8 cellular contexts compared by ENCODE assay signal in the genomic region with DNA sequence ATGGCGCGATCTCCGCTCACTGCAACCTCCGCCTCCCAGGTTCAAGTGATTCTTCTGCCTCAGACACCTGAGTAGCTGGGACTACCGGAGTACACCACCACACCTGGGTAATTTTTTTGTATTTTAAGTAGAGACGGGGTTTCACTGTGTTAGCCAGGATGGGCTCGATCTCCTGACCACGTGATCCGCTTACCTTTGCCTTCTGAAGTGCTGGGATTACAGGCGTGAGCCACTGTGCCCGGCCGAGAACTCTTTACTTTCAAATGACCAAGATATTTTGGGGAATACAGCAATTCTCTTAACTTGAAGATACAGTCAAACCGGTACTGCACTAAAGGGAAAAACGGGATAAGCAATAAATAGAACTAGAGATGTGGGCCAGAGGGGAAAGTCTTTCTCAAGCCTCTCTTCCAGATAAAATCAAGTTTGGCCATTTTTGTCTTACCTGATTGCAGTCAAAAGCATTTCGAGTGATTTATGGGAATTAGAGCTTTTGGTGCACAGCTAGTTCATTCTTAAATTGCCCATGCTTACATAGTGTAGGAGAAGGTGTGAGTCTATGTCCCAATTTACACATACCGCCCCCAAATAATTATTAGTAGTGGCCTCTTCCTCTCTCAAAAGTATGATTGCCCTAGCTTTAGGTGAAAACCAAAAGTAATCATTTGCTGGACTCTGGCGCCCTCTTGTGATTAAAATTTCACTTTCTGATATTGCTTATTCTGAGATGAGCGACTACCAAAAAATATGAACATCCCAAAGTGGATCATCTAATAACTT. TPM values are rescaled to one million over a fixed set of nuclear protein-coding genes. Genes with fewer than 3 reads are reported as not detected.
A peak's percentile ranks its signal among the peaks of the same experiment; 100 is the strongest.
DNase-seq lines count a peak whose midpoint lies in the region; ATAC-seq, FAIRE-seq and TF ChIP-seq lines count a peak whose summit lies in the region.

No MANE protein-coding gene starts in this region.

- no peaks in the 10 kb centered on the region for H3K4me1 Mint-ChIP-seq in astrocyte (ENCODE audit: low read depth, unreplicated experiment)

- in situ Hi-C loops in ACHN (cut with HindIII; ENCODE audit: low pct_ligation_motif_present, low pct_unique_long_range_greater_than_20kb, low sequenced_read_pairs), result no loop called here

- no peak overlapping the region for H3K27ac ChIP-seq in astrocyte (ENCODE audit: low read depth, low read length)

- no peaks in the 10 kb centered on the region for H3K79me2 ChIP-seq in astrocyte (ENCODE audit: insufficient read depth, low read length)

- peak; percentile 66 for ATAC-seq in HG02885 (IDR thresholded peaks at IDR 0.05; ENCODE audit: poor library complexity, unreplicated experiment)

- FAIRE-seq in astrocyte (lab: Jason Lieb, UNC), result peak; percentile 39

- H3K27me3 Mint-ChIP-seq in astrocyte (ENCODE audit: low read depth, unreplicated experiment), result peaks cover 5% of the 10 kb centered on the region

- no peaks in the 10 kb centered on the region for H3K36me3 ChIP-seq in astrocyte (ENCODE audit: insufficient read depth, low read length)

- peak; percentile 73 for TF ChIP-seq CTCF in astrocyte (IDR thresholded peaks at IDR 0.05; ENCODE audit: insufficient read depth, low read depth, low read length)

- H3K27ac Mint-ChIP-seq in astrocyte (ENCODE audit: unreplicated experiment), result no peak overlapping the region

- H3K4me2 ChIP-seq in astrocyte (ENCODE audit: low read length), result no peak overlapping the region

- no peaks in the 10 kb centered on the region for H3K4me1 ChIP-seq in astrocyte (ENCODE audit: insufficient read depth, low read length)

- H3K9me3 Mint-ChIP-seq in astrocyte (ENCODE audit: unreplicated experiment), result no peaks in the 10 kb centered on the region

- H3K4me3 ChIP-seq in astrocyte (ENCODE audit: insufficient read depth, low read depth, low read length), result no peak overlapping the region

- H3K36me3 Mint-ChIP-seq in astrocyte (ENCODE audit: low read depth, unreplicated experiment), result no peaks in the 10 kb centered on the region

- H3K27me3 ChIP-seq in astrocyte (ENCODE audit: insufficient read depth, low read length), result no peaks in the 10 kb centered on the region

- DNase-seq in ACHN, result peak; percentile 59
- DNase-seq in EH (ENCODE audit: low read depth), result peak; percentile 62
- peak; percentile 83 for DNase-seq in OCI-M1 (lab: John Stamatoyannopoulos, UW)
- peak; percentile 13 for DNase-seq in astrocyte (ENCODE audit: low read depth)
- DNase-seq in iPS-NIHi7 (ENCODE audit: extremely low spot score), result peak; percentile 48
- DNase-seq in stimulated activated CD4-positive, alpha-beta T cell treated with anti-CD3 and anti-CD28 coated beads, Interleukin-2, amount 100 ng/mL, for 4 hours (ENCODE audit: low read depth), result peak; percentile 31
- DNase-seq in GF-D8 (lab: John Stamatoyannopoulos, UW), result no peak

- no peaks in the 10 kb centered on the region for H4K20me1 ChIP-seq in astrocyte (ENCODE audit: insufficient read depth, low read length)

- no peaks in the 10 kb centered on the region for H3K9me3 ChIP-seq in astrocyte (ENCODE audit: insufficient read depth, low read depth, low read length)

- H3K4me3 Mint-ChIP-seq in astrocyte (ENCODE audit: unreplicated experiment), result no peak overlapping the region

- H3K9ac ChIP-seq in astrocyte (ENCODE audit: low read length), result no peak overlapping the region

- H2AFZ ChIP-seq in astrocyte (ENCODE audit: low read depth, low read length), result no peak overlapping the region

RNA-seq across cellular contexts. Expression of gene ABCG2, which starts 53.2 kb away (rescaled TPM):
- 0.34 and 2.5 TPM in 2 replicates for total RNA-seq in astrocyte
